10 cellular contexts compared by ENCODE assay signal in the genomic region with DNA sequence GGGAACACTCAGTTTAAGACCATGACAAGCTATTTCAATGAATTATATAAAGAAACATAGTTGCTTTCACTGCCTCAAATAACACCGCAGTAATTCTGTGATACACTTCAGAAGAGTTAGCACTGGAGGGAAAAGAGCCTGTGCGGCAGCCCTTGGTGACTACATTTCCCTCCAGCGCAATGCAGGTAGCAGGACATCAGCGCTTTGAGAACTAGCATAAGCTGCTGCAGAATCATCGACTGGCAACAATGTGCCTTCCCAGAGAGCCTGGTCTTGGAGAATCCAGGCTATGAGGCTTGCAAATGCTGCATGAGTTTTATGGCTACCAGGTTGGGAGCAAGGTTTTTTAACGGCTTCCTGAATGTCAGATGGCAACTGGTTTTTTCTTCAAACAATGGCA. TPM values are rescaled to one million over a fixed set of nuclear protein-coding genes. Genes with fewer than 3 reads are reported as not detected.
DNase-seq lines count a peak whose midpoint lies in the region; ATAC-seq, FAIRE-seq and TF ChIP-seq lines count a peak whose summit lies in the region.
"Had no signal": no experiment of that assay in that cellular context is flagged by ENCODE, and none has a peak within 500 bp of the region (broad histone marks: within the 10 kb centered on the region; RNA-seq: fewer than 3 reads in every experiment).

No MANE protein-coding gene starts in this region.

- TF ChIP-seq CTCF in endothelial cell of umbilical vein (IDR thresholded peaks at IDR 0.05; ENCODE audit: extremely low read depth in 1 of 2, insufficient read depth in 1 of 2, low read depth in 1 of 2, low read length in 2 of 2) = no peak
- TF ChIP-seq CTCF in right atrium auricular region (IDR thresholded peaks at IDR 0.05) = no peak

- H3K79me1 ChIP-seq in trophoblast cell (ENCODE audit: low read length) = no peaks in the 10 kb centered on the region

- no peaks in the 10 kb centered on the region for H3K9me1 ChIP-seq in endothelial cell of umbilical vein (replicated peaks; ENCODE audit: control insufficient read depth, extremely low read depth, insufficient read depth, low read length)

- CTCF ChIA-PET in endothelial cell of umbilical vein (lab: Charles Lee) = interaction anchor here (0.7 to 1.3 kb wide), 4 partner anchors 8 to 193 kb away, joined by 3 to 5 read pairs (median 3); a partner anchor contains a TSS

- H3K27me3 ChIP-seq in endothelial cell of umbilical vein (ENCODE audit: control insufficient read depth in 2 of 2, insufficient read depth in 2 of 2, low read length in 2 of 2) = no peaks in the 10 kb centered on the region
- no peaks in the 10 kb centered on the region for H3K27me3 ChIP-seq in trophoblast cell (ENCODE audit: insufficient read depth, low read length)
- no peaks in the 10 kb centered on the region for H3K27me3 ChIP-seq in right atrium auricular region
- H3K27me3 ChIP-seq: ascending aorta had no signal

- peak overlapping the region; percentile 33 for H3K4me2 ChIP-seq in endothelial cell of umbilical vein (ENCODE audit: insufficient read depth, low read length)
- H3K4me2 ChIP-seq in trophoblast cell (ENCODE audit: low read length) = no peak overlapping the region

- dilution Hi-C loops in endothelial cell of umbilical vein (cut with MboI; ENCODE audit: extremely low pct_ligation_motif_present, low sequenced_read_pairs) = no loop called here

- H3K27ac ChIP-seq in endothelial cell of umbilical vein (ENCODE audit: insufficient read depth, low read depth, low read length) (no peak overlapping the region), trophoblast cell (ENCODE audit: low read depth, low read length) (no peak overlapping the region), right atrium auricular region (no peak overlapping the region)
- H3K27ac ChIP-seq: ascending aorta had no signal

- peaks cover 21% of the 10 kb centered on the region for H4K20me1 ChIP-seq in endothelial cell of umbilical vein (replicated peaks; ENCODE audit: control insufficient read depth, extremely low read depth, insufficient read depth, low read length)

- in situ Hi-C loops in G401 (cut with HindIII; ENCODE audit: low sequenced_read_pairs) = no loop called here

- no TSS peak for BruUV-seq in endothelial cell of umbilical vein (replicated peaks; lab: Mats Ljungman, UMichigan)

- H3K4me3 ChIP-seq in endothelial cell of umbilical vein (replicated peaks in 1 of 3; ENCODE audit: insufficient read depth in 1 of 3, low read depth in 1 of 3, low read length in 3 of 3) = no peak overlapping the region
- H3K4me3 ChIP-seq in trophoblast cell (ENCODE audit: low read depth, low read length) = no peak overlapping the region
- H3K4me3 ChIP-seq in right atrium auricular region = no peak overlapping the region
- H3K4me3 ChIP-seq: ascending aorta had no signal

- FAIRE-seq in endothelial cell of umbilical vein (lab: Jason Lieb, UNC) = no peak
- FAIRE-seq: frontal cortex had no signal

- H2AFZ ChIP-seq in endothelial cell of umbilical vein (ENCODE audit: low read depth, low read length) = no peak overlapping the region
- H2AFZ ChIP-seq in trophoblast cell (ENCODE audit: insufficient read depth, low read length, poor library complexity) = no peak overlapping the region

- H3K79me2 ChIP-seq in endothelial cell of umbilical vein (ENCODE audit: control insufficient read depth, insufficient read depth, low read length) = peaks cover 100% of the 10 kb centered on the region
- H3K79me2 ChIP-seq in trophoblast cell (ENCODE audit: control insufficient read depth, insufficient read depth, low read length, poor library complexity) = peaks cover 7% of the 10 kb centered on the region

- H4K12ac ChIP-seq in trophoblast cell (ENCODE audit: low read depth, low read length) = no peak overlapping the region

- POLR2A ChIA-PET in endothelial cell of umbilical vein (lab: Charles Lee) = no interaction called here

- intact Hi-C loops in endothelial cell of umbilical vein (cut with micrococcal nuclease) = no loop called here

- WGBS in trophoblast cell (ENCODE audit: extremely low coverage, insufficient coverage, insufficient read length) = no CpG with 5 or more reads among the region's 6 CpGs

- H3K4ac ChIP-seq in trophoblast cell (ENCODE audit: low read depth, low read length) = peak overlapping the region; percentile 98

- H3K4me1 ChIP-seq in endothelial cell of umbilical vein (ENCODE audit: control insufficient read depth, extremely low read depth, insufficient read depth, low read length) (peaks cover 44% of the 10 kb centered on the region), trophoblast cell (ENCODE audit: control insufficient read depth in 1 of 2, insufficient read depth in 2 of 2, low read length in 2 of 2) (peaks cover 3 to 4% of the 10 kb centered on the region in 2 experiments), right atrium auricular region (peaks cover 0 to 84% of the 10 kb centered on the region in 2 donors)

- DNase-seq in G401 (ENCODE audit: low spot score) (peak; percentile 59), KG1 (lab: John Stamatoyannopoulos, UW) (peak; percentile 46), endothelial cell of umbilical vein (ENCODE audit: low read depth, low spot score) (no peak), trophoblast cell (peak; percentile 58 to 69), NCI-H2081 treated with DMSO at 0.1 percent for 48 hours (lab: John Stamatoyannopoulos, UW) (no peak), hepatic stellate cell (ENCODE audit: low spot score) (no peak), right atrium auricular region (ENCODE audit: low spot score) (no peak)

- H3K36me3 ChIP-seq in endothelial cell of umbilical vein (ENCODE audit: control insufficient read depth in 2 of 2, extremely low read depth in 1 of 2, insufficient read depth in 2 of 2, low read length in 2 of 2) = no peaks in the 10 kb centered on the region
- no peaks in the 10 kb centered on the region for H3K36me3 ChIP-seq in trophoblast cell (ENCODE audit: control insufficient read depth in 1 of 2, insufficient read depth in 2 of 2, low read length in 2 of 2)
- no peaks in the 10 kb centered on the region for H3K36me3 ChIP-seq in right atrium auricular region
- H3K36me3 ChIP-seq: ascending aorta had no signal

- no peak overlapping the region for H2BK120ac ChIP-seq in trophoblast cell (ENCODE audit: insufficient read depth, low read length, poor library complexity)

- H2AK5ac ChIP-seq in trophoblast cell (ENCODE audit: low read length) = no peak overlapping the region

- H3K23ac ChIP-seq in trophoblast cell (ENCODE audit: low read length) = no peak overlapping the region

- no peak overlapping the region for H3K18ac ChIP-seq in trophoblast cell (ENCODE audit: low read length)

- TF ChIP-seq POLR2A in endothelial cell of umbilical vein (IDR thresholded peaks at IDR 0.05; ENCODE audit: low read depth, low read length) = no peak

- H2BK12ac ChIP-seq in trophoblast cell (ENCODE audit: low read length) = no peak overlapping the region

- H3K9ac ChIP-seq in endothelial cell of umbilical vein (replicated peaks; ENCODE audit: extremely low read depth, insufficient read depth, low read length) (no peak overlapping the region), trophoblast cell (ENCODE audit: low read length) (no peak overlapping the region)

- H3K9me3 ChIP-seq in endothelial cell of umbilical vein (replicated peaks; ENCODE audit: control insufficient read depth, insufficient read depth, low read length) = no peaks in the 10 kb centered on the region
- H3K9me3 ChIP-seq in trophoblast cell (ENCODE audit: insufficient read depth, low read depth, low read length) = no peaks in the 10 kb centered on the region
- H3K9me3 ChIP-seq in right atrium auricular region = no peaks in the 10 kb centered on the region
- H3K9me3 ChIP-seq: ascending aorta had no signal

- H2BK5ac ChIP-seq in trophoblast cell (ENCODE audit: low read depth, low read length, poor library complexity) = no peak overlapping the region

- H4K8ac ChIP-seq in trophoblast cell (ENCODE audit: low read depth, low read length) = no peak overlapping the region

- no peak for ATAC-seq in HG03521 (IDR thresholded peaks at IDR 0.05; ENCODE audit: unreplicated experiment)

- no peak overlapping the region for H4K91ac ChIP-seq in trophoblast cell (ENCODE audit: low read depth, low read length)

- no peak overlapping the region for H3K14ac ChIP-seq in trophoblast cell (ENCODE audit: low read length)

TF ChIP-seq in endothelial cell of umbilical vein, 7 proteins besides CTCF, POLR2A, EP300 and RAD21:
- TF ChIP-seq JUN (IDR thresholded peaks at IDR 0.05; ENCODE audit: borderline replicate concordance, insufficient read depth, insufficient read length, low read depth) (no peak), FOS (IDR thresholded peaks at IDR 0.05; ENCODE audit: borderline replicate concordance, insufficient read depth, low read length) (no peak), POLR2AphosphoS5 (IDR thresholded peaks at IDR 0.05; ENCODE audit: insufficient read depth, low read depth, low read length) (no peak), EZH2 (IDR thresholded peaks at IDR 0.05; ENCODE audit: borderline replicate concordance, low read depth, low read length, severe bottlenecking) (no peak), MYC (IDR thresholded peaks at IDR 0.05; ENCODE audit: low read depth, low read length) (no peak), GATA2 (IDR thresholded peaks at IDR 0.05; ENCODE audit: insufficient read depth, insufficient read length, low read depth, low read length) (no peak)
- TF ChIP-seq, protein P1, sequence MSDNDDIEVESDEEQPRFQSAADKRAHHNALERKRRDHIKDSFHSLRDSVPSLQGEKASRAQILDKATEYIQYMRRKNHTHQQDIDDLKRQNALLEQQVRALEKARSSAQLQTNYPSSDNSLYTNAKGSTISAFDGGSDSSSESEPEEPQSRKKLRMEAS (IDR thresholded peaks at IDR 0.05; ENCODE audit: insufficient read depth, insufficient read length) = no peak

RNA-seq across cellular contexts. Expression of a gene that starts 7.5 kb away (rescaled TPM):
- total RNA-seq in G401 (2014; rRNA removed; shearing (Covaris generic)) = 33.5 and 56.4 TPM in 2 replicates
- total RNA-seq in endothelial cell of umbilical vein = 24.0 and 26.6 TPM in 2 replicates
- polyA plus RNA-seq in endothelial cell of umbilical vein = 1.9 and 2.8 TPM in 2 replicates
- polyA plus RNA-seq in endothelial cell of umbilical vein (2011; cell fraction: cytosol; rRNA removed) = 4.1 and 4.2 TPM in 2 replicates
- polyA plus RNA-seq in endothelial cell of umbilical vein (2011; cell fraction: nucleus; rRNA removed) = 8.9 and 10.1 TPM in 2 replicates
- 14.3 and 26.8 TPM in 2 replicates for polyA plus RNA-seq in endothelial cell of umbilical vein (2012)
- polyA minus RNA-seq in endothelial cell of umbilical vein = 13.0 and 26.7 TPM in 2 replicates
- polyA minus RNA-seq in endothelial cell of umbilical vein (2011; cell fraction: cytosol; rRNA and poly(A)+ RNA removed) = 6.0 TPM
- 27.3 and 28.9 TPM in 2 replicates for polyA minus RNA-seq in endothelial cell of umbilical vein (2011; cell fraction: nucleus; rRNA and poly(A)+ RNA removed)
- 19.8 and 20.8 TPM in 2 replicates for polyA plus RNA-seq in trophoblast cell (2013)
- 10 to 100 TPM; 15.5 to 16.0 TPM for total RNA-seq in right atrium auricular region

Comparison
In these comparisons a context has a peak if more than half of its experiments do, and no peak if none do; other contexts are left out.
1. DNase-seq: peak in G401 (single experiment), KG1 (single experiment) and trophoblast cell (2 of 2); none in endothelial cell of umbilical vein (single experiment), NCI-H2081 treated with DMSO at 0.1 percent for 48 hours (single experiment), hepatic stellate cell (single experiment) and right atrium auricular region (single experiment).